Comparison of ENCODE assay signal across 21 cellular contexts in genomic region chr7:407706-408539, GRCh38.
DNase-seq lines count a peak whose midpoint lies in the region; ATAC-seq and TF ChIP-seq lines count a peak whose summit lies in the region.
"Had no signal": no experiment of that assay in that cellular context is flagged by ENCODE, and none has a peak within 500 bp of the region (broad histone marks: within the 10 kb centered on the region; RNA-seq: fewer than 3 reads in every experiment).

No MANE protein-coding gene starts in this region.

- H3K4me1 Mint-ChIP-seq in activated CD8-positive, alpha-beta memory T cell treated with anti-CD3 and anti-CD28 coated beads, Interleukin-2, amount 10 ng/mL, durations not matched to agents 7 days and 5 days: no peaks in the 10 kb centered on the region
- H3K4me1 Mint-ChIP-seq in MCF 10A (ENCODE audit: insufficient read depth, unreplicated experiment): no peaks in the 10 kb centered on the region

- ATAC-seq in activated CD8-positive, alpha-beta memory T cell treated with anti-CD3 and anti-CD28 coated beads, Interleukin-2, amount 10 ng/mL, durations not matched to agents 7 days and 5 days: no peak
- no peak for ATAC-seq in HG03280 (IDR thresholded peaks at IDR 0.05; ENCODE audit: unreplicated experiment)
- ATAC-seq: CD8-positive, alpha-beta T cell; GM12878; K562 had no signal

- TF ChIP-seq CTCF in coronary artery (IDR thresholded peaks at IDR 0.05) (no peak), spleen (IDR thresholded peaks at IDR 0.05 in 8 of 11, conservative IDR thresholded peaks at IDR 0.05 in 3 of 11) (no peak), MCF 10A (IDR thresholded peaks at IDR 0.05; ENCODE audit: unreplicated experiment) (no peak)

- no peaks in the 10 kb centered on the region for H3K36me3 ChIP-seq in BLaER1 treated with 17β-estradiol and CSF1 and Interleukin-3, amounts not matched to agents 10 nM and 100 nM
- H3K36me3 ChIP-seq in spleen: no peaks in the 10 kb centered on the region
- H3K36me3 ChIP-seq: BE2C had no signal

- peaks cover 0 to 2% (median under 1%) of the 10 kb centered on the region in 11 experiments; a peak in 9 of 22 replicates for H3K9me3 ChIP-seq in BLaER1 treated with 17β-estradiol and CSF1 and Interleukin-3, amounts not matched to agents 10 nM and 100 nM (replicated peaks in 1 of 11)
- H3K9me3 ChIP-seq in spleen: no peaks in the 10 kb centered on the region
- H3K9me3 ChIP-seq: BE2C had no signal

- CTCF ChIA-PET in activated CD8-positive, alpha-beta memory T cell treated with anti-CD3 and anti-CD28 coated beads, Interleukin-2, amount 10 ng/mL, durations not matched to agents 7 days and 5 days (lab: Charles Lee): no interaction called here
- CTCF ChIA-PET in MCF 10A (lab: Yijun Ruan, JAX): interaction anchor here (0.6 kb wide), 1 partner anchor 48 kb away, joined by 6 read pairs; no protein-coding TSS in a partner anchor

- no peaks in the 10 kb centered on the region for H3K36me3 Mint-ChIP-seq in activated CD8-positive, alpha-beta memory T cell treated with anti-CD3 and anti-CD28 coated beads, Interleukin-2, amount 10 ng/mL, durations not matched to agents 7 days and 5 days
- no peaks in the 10 kb centered on the region for H3K36me3 Mint-ChIP-seq in MCF 10A (ENCODE audit: insufficient read depth, unreplicated experiment)
- H3K36me3 Mint-ChIP-seq: CD8-positive, alpha-beta T cell had no signal

- H3K4me3 Mint-ChIP-seq in activated CD8-positive, alpha-beta memory T cell treated with anti-CD3 and anti-CD28 coated beads, Interleukin-2, amount 10 ng/mL, durations not matched to agents 7 days and 5 days: no peak overlapping the region
- no peak overlapping the region for H3K4me3 Mint-ChIP-seq in MCF 10A (ENCODE audit: unreplicated experiment)
- H3K4me3 Mint-ChIP-seq: CD8-positive, alpha-beta T cell; GM23338 had no signal

- peak overlapping the region in 9 of 11 experiments; percentile 59 to 96 (median 88); a peak in 18 of 22 replicates for H3K4me2 ChIP-seq in BLaER1 treated with 17β-estradiol and CSF1 and Interleukin-3, amounts not matched to agents 10 nM and 100 nM
- H3K4me2 ChIP-seq: GM23338 had no signal

- no peak overlapping the region for H3K27ac ChIP-seq in BLaER1 treated with 17β-estradiol and CSF1 and Interleukin-3, amounts not matched to agents 10 nM and 100 nM
- H3K27ac ChIP-seq in coronary artery: no peak overlapping the region
- no peak overlapping the region for H3K27ac ChIP-seq in spleen

- H3K9me3 Mint-ChIP-seq in activated CD8-positive, alpha-beta memory T cell treated with anti-CD3 and anti-CD28 coated beads, Interleukin-2, amount 10 ng/mL, durations not matched to agents 7 days and 5 days (ENCODE audit: low read depth): no peaks in the 10 kb centered on the region
- H3K9me3 Mint-ChIP-seq in MCF 10A (ENCODE audit: unreplicated experiment): peaks cover 7% of the 10 kb centered on the region
- H3K9me3 Mint-ChIP-seq: CD8-positive, alpha-beta T cell; GM23338 had no signal

- peaks cover 0 to 43% (median 0%) of the 10 kb centered on the region in 11 experiments; a peak in 9 of 22 replicates for H3K27me3 ChIP-seq in BLaER1 treated with 17β-estradiol and CSF1 and Interleukin-3, amounts not matched to agents 10 nM and 100 nM
- peaks cover 0 to 25% (median 0%) of the 10 kb centered on the region in 7 donors for H3K27me3 ChIP-seq in spleen (replicated peaks in 1 of 7)

- WGBS in spleen, 5 donors: 62 to 87% (median 80%) methylated on average over 6 of the region's 6 CpGs

- no peaks in the 10 kb centered on the region for H3K27me3 Mint-ChIP-seq in activated CD8-positive, alpha-beta memory T cell treated with anti-CD3 and anti-CD28 coated beads, Interleukin-2, amount 10 ng/mL, durations not matched to agents 7 days and 5 days
- peaks cover 59% of the 10 kb centered on the region for H3K27me3 Mint-ChIP-seq in MCF 10A (ENCODE audit: insufficient read depth, unreplicated experiment)

- POLR2A ChIA-PET in MCF 10A (lab: Yijun Ruan, JAX): no interaction called here

- no peak overlapping the region for H3K9ac ChIP-seq in BLaER1 treated with 17β-estradiol and CSF1 and Interleukin-3, amounts not matched to agents 10 nM and 100 nM

- peaks cover 0 to 11% (median 0%) of the 10 kb centered on the region in 11 experiments; a peak in 4 of 22 replicates for H4K20me1 ChIP-seq in BLaER1 treated with 17β-estradiol and CSF1 and Interleukin-3, amounts not matched to agents 10 nM and 100 nM

- no peak overlapping the region for H3K4me3 ChIP-seq in BLaER1 treated with 17β-estradiol and CSF1 and Interleukin-3, amounts not matched to agents 10 nM and 100 nM
- no peak overlapping the region for H3K4me3 ChIP-seq in coronary artery
- H3K4me3 ChIP-seq in spleen: no peak overlapping the region
- H3K4me3 ChIP-seq: GM12878, GM23338, K562 had no signal

- TF ChIP-seq POLR2A in spleen (IDR thresholded peaks at IDR 0.05): no peak

- DNase-seq in activated CD8-positive, alpha-beta memory T cell treated with anti-CD3 and anti-CD28 coated beads, Interleukin-2, amount 50 U/mL, for 4 hours: peak; percentile 8
- no peak for DNase-seq in activated CD8-positive, alpha-beta memory T cell treated with anti-CD3 and anti-CD28 coated beads, Interleukin-2, amount 10 ng/mL, durations not matched to agents 7 days and 5 days
- DNase-seq in coronary artery (ENCODE audit: low spot score) (peak; percentile 38), spleen (peak; percentile 41), MCF 10A (ENCODE audit: unreplicated experiment) (no peak), HuH-7.5 (ENCODE audit: low spot score) (no peak)
- DNase-seq: BE2C; Calu3; CD8-positive, alpha-beta T cell; EL; HCEC 1CT; NCI-H1105 treated with DMSO at 0.1 percent for 48 hours; NCI-H1694 treated with DMSO at 0.1 percent for 48 hours; NCI-H510A; NCI-H774; SHP77 treated with DMSO at 0.1 percent for 48 hours had no signal

- BruUV-seq in MCF 10A (replicated peaks; lab: Mats Ljungman, UMichigan): no TSS peak

- no peak overlapping the region for H3K27ac Mint-ChIP-seq in activated CD8-positive, alpha-beta memory T cell treated with anti-CD3 and anti-CD28 coated beads, Interleukin-2, amount 10 ng/mL, durations not matched to agents 7 days and 5 days
- no peak overlapping the region for H3K27ac Mint-ChIP-seq in MCF 10A (ENCODE audit: low read depth, unreplicated experiment)
- H3K27ac Mint-ChIP-seq: CD8-positive, alpha-beta T cell; GM23338 had no signal

- intact Hi-C loops in spleen (cut with DNase I; ENCODE audit: low total_unique reads) (no loop called here), MCF 10A (cut with micrococcal nuclease) (no loop called here)

- peaks cover 38 to 83% (median 79%) of the 10 kb centered on the region in 10 experiments for H3K4me1 ChIP-seq in BLaER1 treated with 17β-estradiol and CSF1 and Interleukin-3, amounts not matched to agents 10 nM and 100 nM
- H3K4me1 ChIP-seq in spleen: no peaks in the 10 kb centered on the region
- H3K4me1 ChIP-seq: BE2C had no signal

Comparison
In these comparisons a context has a peak if more than half of its experiments do, and no peak if none do; other contexts are left out.
1. DNase-seq: peak in activated CD8-positive, alpha-beta memory T cell treated with anti-CD3 and anti-CD28 coated beads, Interleukin-2, amount 50 U/mL, for 4 hours (single experiment), coronary artery (single experiment) and spleen (single experiment); none in activated CD8-positive, alpha-beta memory T cell treated with anti-CD3 and anti-CD28 coated beads, Interleukin-2, amount 10 ng/mL, durations not matched to agents 7 days and 5 days (single experiment), MCF 10A (single experiment) and HuH-7.5 (single experiment).